10 cellular contexts compared by ENCODE assay signal in genomic region chr7:116592041-116592355, GRCh38.
DNase-seq lines count a peak whose midpoint lies in the region; ATAC-seq and TF ChIP-seq lines count a peak whose summit lies in the region.
"Had no signal": no experiment of that assay in that cellular context is flagged by ENCODE, and none has a peak within 500 bp of the region (broad histone marks: within the 10 kb centered on the region; RNA-seq: fewer than 3 reads in every experiment).

No MANE protein-coding gene starts in this region.

- H3K9ac ChIP-seq in OCI-LY3 (ENCODE audit: low read length) (peak overlapping the region; percentile 56), rectal smooth muscle tissue (ENCODE audit: low read length) (no peak overlapping the region)

- no peak overlapping the region for H3K4me3 ChIP-seq in CD8-positive, alpha-beta T cell (ENCODE audit: low read depth, low read length)
- H3K4me3 ChIP-seq in OCI-LY3 (ENCODE audit: low read length) (peak overlapping the region; percentile 73), rectal smooth muscle tissue (ENCODE audit: low read length) (peak overlapping the region; percentile 27)

- CTCF ChIA-PET in CD8-positive, alpha-beta T cell (lab: Charles Lee), result interaction anchor here (0.7 to 3.7 kb wide), 9 partner anchors 10 to 449 kb away, joined by 3 to 25 read pairs (median 5); no protein-coding TSS in a partner anchor

- H4K20me1 ChIP-seq in OCI-LY3 (ENCODE audit: insufficient read depth, low read length), result no peaks in the 10 kb centered on the region

- peak overlapping the region; percentile 94 for H2AFZ ChIP-seq in OCI-LY3 (ENCODE audit: low read depth, low read length)

- no peaks in the 10 kb centered on the region for H3K36me3 Mint-ChIP-seq in CD8-positive, alpha-beta T cell

- no peaks in the 10 kb centered on the region for H3K9me3 ChIP-seq in CD8-positive, alpha-beta T cell (ENCODE audit: low read length)
- no peaks in the 10 kb centered on the region for H3K9me3 ChIP-seq in OCI-LY3 (ENCODE audit: insufficient read depth, low read length)
- H3K9me3 ChIP-seq: MG63 had no signal

- H3K4me3 Mint-ChIP-seq in CD8-positive, alpha-beta T cell, result no peak overlapping the region

- H3K36me3 ChIP-seq in CD8-positive, alpha-beta T cell (ENCODE audit: insufficient read depth, low read length), result no peaks in the 10 kb centered on the region
- H3K36me3 ChIP-seq in OCI-LY3 (replicated peaks; ENCODE audit: low read depth, low read length) (no peaks in the 10 kb centered on the region), rectal smooth muscle tissue (ENCODE audit: control insufficient read depth, insufficient read depth, low read length) (no peaks in the 10 kb centered on the region)
- H3K36me3 ChIP-seq: MG63 had no signal

- intact Hi-C loops in CD8-positive, alpha-beta T cell (cut with DNase I, micrococcal nuclease), result loop anchor here (5.0 kb wide), 1 partner anchor 215 kb away; no protein-coding TSS in a partner anchor

- DNase-seq in CD8-positive, alpha-beta T cell, result no peak
- no peak for DNase-seq in foreskin keratinocyte
- no peak for DNase-seq in T-helper 1 cell
- DNase-seq in activated naive CD4-positive, alpha-beta T cell treated with Interleukin-2 at 50 U/mL for 16 hours, result no peak
- DNase-seq: activated CD8-positive, alpha-beta memory T cell treated with anti-CD3 and anti-CD28 coated beads, Interleukin-2, amount 50 U/mL, for 48 hours; effector CD8-positive, alpha-beta T cell; MG63 had no signal

- no peak for ATAC-seq in CD8-positive, alpha-beta T cell
- ATAC-seq in foreskin keratinocyte, result no peak
- no peak for ATAC-seq in GM21576 (IDR thresholded peaks at IDR 0.05; ENCODE audit: unreplicated experiment)

- peak overlapping the region; percentile 89 for H3K4me2 ChIP-seq in OCI-LY3 (ENCODE audit: low read length)

- TF ChIP-seq CTCF in CD8-positive, alpha-beta T cell (IDR thresholded peaks at IDR 0.05), result peak; percentile 38
- TF ChIP-seq CTCF in OCI-LY3 (IDR thresholded peaks at IDR 0.05; ENCODE audit: low read depth, low read length), result no peak
- no peak for TF ChIP-seq CTCF in foreskin keratinocyte (conservative IDR thresholded peaks at IDR 0.05)

- H3K27ac ChIP-seq in CD8-positive, alpha-beta T cell (ENCODE audit: low read depth, low read length), result no peak overlapping the region
- H3K27ac ChIP-seq in OCI-LY3 (ENCODE audit: low read length) (no peak overlapping the region), foreskin keratinocyte (peak overlapping the region; percentile 23), rectal smooth muscle tissue (ENCODE audit: low read depth, low read length) (no peak overlapping the region)

- H3K27me3 Mint-ChIP-seq in CD8-positive, alpha-beta T cell (ENCODE audit: low read depth), result peaks cover 30% of the 10 kb centered on the region

- no peaks in the 10 kb centered on the region for H3K9me3 Mint-ChIP-seq in CD8-positive, alpha-beta T cell

- no peaks in the 10 kb centered on the region for H3K27me3 ChIP-seq in CD8-positive, alpha-beta T cell (ENCODE audit: insufficient read depth, low read length)
- no peaks in the 10 kb centered on the region; the same call in 1 of the 2 replicates for H3K27me3 ChIP-seq in OCI-LY3 (ENCODE audit: low read depth, low read length)
- no peaks in the 10 kb centered on the region for H3K27me3 ChIP-seq in foreskin keratinocyte
- H3K27me3 ChIP-seq in rectal smooth muscle tissue (ENCODE audit: control insufficient read depth, insufficient read depth, low read length), result no peaks in the 10 kb centered on the region
- H3K27me3 ChIP-seq: MG63 had no signal

- peaks cover 16% of the 10 kb centered on the region for H3K4me1 Mint-ChIP-seq in CD8-positive, alpha-beta T cell (ENCODE audit: low read depth)

- no peak overlapping the region for H3K27ac Mint-ChIP-seq in CD8-positive, alpha-beta T cell

- POLR2A ChIA-PET in CD8-positive, alpha-beta T cell (lab: Charles Lee), result no interaction called here

- H3K4me1 ChIP-seq in CD8-positive, alpha-beta T cell (ENCODE audit: insufficient read depth, low read length), result peaks cover 4% of the 10 kb centered on the region
- peaks cover 40% of the 10 kb centered on the region for H3K4me1 ChIP-seq in OCI-LY3 (ENCODE audit: low read length)
- H3K4me1 ChIP-seq in foreskin keratinocyte, result peaks cover 12% of the 10 kb centered on the region
- H3K4me1 ChIP-seq in rectal smooth muscle tissue (ENCODE audit: control insufficient read depth, insufficient read depth, low read length), result peaks cover 4% of the 10 kb centered on the region

- no peaks in the 10 kb centered on the region for H3K79me2 ChIP-seq in OCI-LY3 (ENCODE audit: low read length)
